Comparison of ENCODE assay signal across 12 cellular contexts in the genomic region with DNA sequence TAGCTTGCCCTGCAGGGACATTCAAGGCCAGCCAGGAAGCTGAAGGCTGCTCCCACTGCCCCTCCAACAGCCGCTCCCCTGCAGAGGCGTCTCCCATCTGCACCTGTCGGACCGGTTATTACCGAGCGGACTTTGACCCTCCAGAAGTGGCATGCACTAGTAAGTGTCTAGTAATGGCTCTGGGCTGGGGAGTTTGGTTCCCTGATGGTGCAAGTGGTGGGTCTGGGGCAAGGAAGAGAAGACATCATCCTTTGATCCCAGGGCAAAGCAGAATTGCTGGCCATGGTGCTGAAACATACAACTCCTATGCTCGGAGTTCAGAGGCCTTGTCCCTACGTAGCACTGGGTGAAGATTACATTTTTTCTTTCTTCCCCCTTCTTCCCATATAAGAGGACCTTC.
A peak's percentile ranks its signal among the peaks of the same experiment; 100 is the strongest.
DNase-seq lines count a peak whose midpoint lies in the region; ATAC-seq and TF ChIP-seq lines count a peak whose summit lies in the region.
"Had no signal": no experiment of that assay in that cellular context is flagged by ENCODE, and none has a peak within 500 bp of the region (broad histone marks: within the 10 kb centered on the region; RNA-seq: fewer than 3 reads in every experiment).

No MANE protein-coding gene starts in this region.

- H3K4me1 Mint-ChIP-seq in activated naive CD4-positive, alpha-beta T cell treated with anti-CD3 and anti-CD28 coated beads for 36 hours (ENCODE audit: low read depth): no peaks in the 10 kb centered on the region

- peak; percentile 22 for DNase-seq in activated naive CD4-positive, alpha-beta T cell treated with anti-CD3 and anti-CD28 coated beads for 36 hours
- no peak for DNase-seq in activated naive CD4-positive, alpha-beta T cell treated with anti-CD3 and anti-CD28 coated beads, Interleukin-2, amount 50 U/mL, for 72 hours (ENCODE audit: low spot score in 2 of 2)
- DNase-seq in NCI-H510A (lab: John Stamatoyannopoulos, UW): peak; percentile 55
- peak; percentile 13 for DNase-seq in epithelial cell of esophagus (ENCODE audit: low read depth)
- DNase-seq in stromal cell of bone marrow (ENCODE audit: low read depth): peak; percentile 9
- DNase-seq in nucleus accumbens (lab: John Stamatoyannopoulos, UW): no peak
- DNase-seq: lower lobe of right lung; NCI-H1092 treated with DMSO at 0.1 percent for 48 hours; stimulated activated CD4-positive, alpha-beta T cell treated with anti-CD3 and anti-CD28 coated beads, Interleukin-4, amount 100 ng/mL, for 24 hours had no signal

- no peaks in the 10 kb centered on the region for H3K27me3 Mint-ChIP-seq in activated naive CD4-positive, alpha-beta T cell treated with anti-CD3 and anti-CD28 coated beads for 36 hours (ENCODE audit: low read depth)

- peaks cover 2% of the 10 kb centered on the region for H3K9me3 Mint-ChIP-seq in activated naive CD4-positive, alpha-beta T cell treated with anti-CD3 and anti-CD28 coated beads for 36 hours
- H3K9me3 Mint-ChIP-seq in activated naive CD4-positive, alpha-beta T cell treated with anti-CD3 and anti-CD28 coated beads, Interleukin-2, amount 50 U/mL, for 72 hours: peaks cover 0 to 4% of the 10 kb centered on the region in 2 donors

- H3K27ac Mint-ChIP-seq in activated naive CD4-positive, alpha-beta T cell treated with anti-CD3 and anti-CD28 coated beads for 36 hours: no peak overlapping the region
- no peak overlapping the region for H3K27ac Mint-ChIP-seq in activated naive CD4-positive, alpha-beta T cell treated with anti-CD3 and anti-CD28 coated beads, Interleukin-2, amount 50 U/mL, for 72 hours

- CTCF ChIA-PET in activated naive CD4-positive, alpha-beta T cell treated with anti-CD3 and anti-CD28 coated beads for 36 hours (lab: Charles Lee): no interaction called here

- intact Hi-C loops in activated naive CD4-positive, alpha-beta T cell treated with anti-CD3 and anti-CD28 coated beads for 36 hours (cut with micrococcal nuclease): no loop called here

- H3K36me3 Mint-ChIP-seq in activated naive CD4-positive, alpha-beta T cell treated with anti-CD3 and anti-CD28 coated beads for 36 hours (ENCODE audit: low read depth): no peaks in the 10 kb centered on the region
- no peaks in the 10 kb centered on the region for H3K36me3 Mint-ChIP-seq in activated naive CD4-positive, alpha-beta T cell treated with anti-CD3 and anti-CD28 coated beads, Interleukin-2, amount 50 U/mL, for 72 hours

- ATAC-seq in activated naive CD4-positive, alpha-beta T cell treated with anti-CD3 and anti-CD28 coated beads, Interleukin-2, amount 50 U/mL, for 72 hours: no peak
- no peak for ATAC-seq in HG03039 (IDR thresholded peaks at IDR 0.05; ENCODE audit: unreplicated experiment)
- ATAC-seq in GM21526 (IDR thresholded peaks at IDR 0.05; ENCODE audit: low FRiP score, unreplicated experiment): no peak
- ATAC-seq: lower lobe of right lung had no signal

- no peak for TF ChIP-seq CTCF in epithelial cell of esophagus (IDR thresholded peaks at IDR 0.05; ENCODE audit: insufficient read depth, low read depth, low read length, missing control alignments)

- H3K4me3 ChIP-seq in epithelial cell of esophagus (ENCODE audit: low read length): no peak overlapping the region
- H3K4me3 ChIP-seq: BLaER1 treated with 17β-estradiol and CSF1 and Interleukin-3, amounts not matched to agents 10 nM and 100 nM; lower lobe of right lung had no signal

- H3K4me3 Mint-ChIP-seq in activated naive CD4-positive, alpha-beta T cell treated with anti-CD3 and anti-CD28 coated beads for 36 hours: no peak overlapping the region

Comparison
In these comparisons a context has a peak if more than half of its experiments do, and no peak if none do; other contexts are left out.
1. DNase-seq: peak in activated naive CD4-positive, alpha-beta T cell treated with anti-CD3 and anti-CD28 coated beads for 36 hours (single experiment), NCI-H510A (single experiment), epithelial cell of esophagus (single experiment) and stromal cell of bone marrow (single experiment); none in activated naive CD4-positive, alpha-beta T cell treated with anti-CD3 and anti-CD28 coated beads, Interleukin-2, amount 50 U/mL, for 72 hours (0 of 2) and nucleus accumbens (0 of 56).